In the genomic region with DNA sequence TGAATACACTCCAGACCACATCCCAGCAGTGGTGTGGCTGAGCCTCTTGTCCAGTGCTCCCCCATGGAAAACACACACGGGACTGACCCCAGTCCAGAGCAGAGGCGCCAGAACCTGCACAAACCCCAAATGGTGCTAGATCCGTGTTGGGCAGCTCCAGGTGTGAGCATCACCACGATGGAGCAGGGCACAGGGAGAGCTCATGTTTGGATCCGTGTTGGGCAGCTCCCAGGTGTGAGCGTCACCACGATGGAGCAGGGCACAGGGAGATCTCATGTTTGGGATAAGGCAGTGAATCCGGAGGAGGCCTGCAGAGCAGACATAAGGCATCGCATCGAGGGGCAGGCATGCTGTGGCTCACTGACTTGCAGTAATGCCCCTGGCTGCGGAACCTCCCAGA, we compare ENCODE assay signal across 21 cellular contexts.
"Had no signal": no experiment of that assay in that cellular context is flagged by ENCODE, and none has a peak within 500 bp of the region (broad histone marks: within the 10 kb centered on the region; RNA-seq: fewer than 3 reads in every experiment).

No MANE protein-coding gene starts in this region.

- H3K4me1 ChIP-seq: esophagus muscularis mucosa, foreskin keratinocyte, gastroesophageal sphincter, heart left ventricle, left lung, lower lobe of right lung had no signal

- H3K4me3 ChIP-seq: coronary artery, dorsolateral prefrontal cortex, esophagus muscularis mucosa, gastroesophageal sphincter, heart left ventricle, hepatocyte, left lung, lower lobe of right lung, mucosa of descending colon had no signal

- H3K4me3 Mint-ChIP-seq: immature natural killer cell, mesothelial cell of epicardium had no signal

- H2AFZ ChIP-seq: hepatocyte had no signal

- H3K27ac Mint-ChIP-seq: immature natural killer cell, mesothelial cell of epicardium, naive B cell had no signal

- H3K36me3 ChIP-seq: esophagus muscularis mucosa, gastroesophageal sphincter, heart left ventricle, left lung, lower lobe of right lung had no signal

- H3K36me3 Mint-ChIP-seq: immature natural killer cell, mesothelial cell of epicardium, naive B cell had no signal

- DNase-seq: dermis blood vessel endothelial cell; dorsolateral prefrontal cortex; effector CD4-positive, alpha-beta T cell; effector memory CD4-positive, alpha-beta T cell; foreskin keratinocyte; heart left ventricle; hypothalamus; immature natural killer cell; islet precursor cell; left cardiac atrium; left lung; left ventricle myocardium superior; lower lobe of right lung; mesenchymal stem cell; mucosa of descending colon; naive B cell had no signal

- H3K27ac ChIP-seq: coronary artery, dorsolateral prefrontal cortex, esophagus muscularis mucosa, foreskin keratinocyte, gastroesophageal sphincter, heart left ventricle, hepatocyte, left lung, lower lobe of right lung had no signal

- H3K27me3 ChIP-seq: foreskin keratinocyte, hepatocyte had no signal

- H3K4me1 Mint-ChIP-seq: immature natural killer cell, naive B cell had no signal

- H3K4me2 ChIP-seq: hepatocyte had no signal

- H3K9me3 ChIP-seq: esophagus muscularis mucosa, gastroesophageal sphincter, heart left ventricle, left lung, lower lobe of right lung had no signal

- H3K9me3 Mint-ChIP-seq: immature natural killer cell, mesothelial cell of epicardium had no signal

- ATAC-seq: foreskin keratinocyte, gastroesophageal sphincter, heart left ventricle, left cardiac atrium, left lung, left ventricle myocardium superior, lower lobe of right lung, mucosa of descending colon had no signal

- H3K79me2 ChIP-seq: hepatocyte had no signal
